Comparison of ENCODE assay signal across 19 cellular contexts in genomic region chr2:40734797-40735196, GRCh38.
DNase-seq lines count a peak whose midpoint lies in the region; ATAC-seq, FAIRE-seq and TF ChIP-seq lines count a peak whose summit lies in the region.
"Had no signal": no experiment of that assay in that cellular context is flagged by ENCODE, and none has a peak within 500 bp of the region (broad histone marks: within the 10 kb centered on the region; RNA-seq: fewer than 3 reads in every experiment).

No MANE protein-coding gene starts in this region.

- H3K27ac Mint-ChIP-seq in astrocyte (ENCODE audit: unreplicated experiment), result no peak overlapping the region
- H3K27ac Mint-ChIP-seq: activated T-helper 1 cell treated with anti-CD3 and anti-CD28 coated beads, Interleukin-12 subunit alpha, Interleukin-12 subunit beta, Interleukin-2, Interleukin-4 antibody, amounts not matched to agents 30 ng/mL and 10 ng/mL and 1 ng/mL, durations not matched to agents 14 hours and 24 hours and 36 hours; B cell; H9 had no signal

- no peak for FAIRE-seq in HTR-8/SVneo (lab: Jason Lieb, UNC)
- FAIRE-seq in astrocyte (lab: Jason Lieb, UNC), result peak; percentile 97
- FAIRE-seq: colon, islet of Langerhans had no signal

- no peak overlapping the region for H2AFZ ChIP-seq in astrocyte (ENCODE audit: low read depth, low read length)

- no peak for ATAC-seq in GM18505 (IDR thresholded peaks at IDR 0.05; ENCODE audit: unreplicated experiment)

- TF ChIP-seq CTCF in AG10803 (conservative IDR thresholded peaks at IDR 0.05; ENCODE audit: low read length) (no peak), astrocyte (IDR thresholded peaks at IDR 0.05; ENCODE audit: insufficient read depth, low read depth, low read length) (no peak)

- H3K27me3 Mint-ChIP-seq in astrocyte (ENCODE audit: low read depth, unreplicated experiment), result no peaks in the 10 kb centered on the region
- H3K27me3 Mint-ChIP-seq: B cell had no signal

- peak overlapping the region; percentile 32 for H3K4me2 ChIP-seq in astrocyte (ENCODE audit: low read length)

- H3K9me3 ChIP-seq in astrocyte (ENCODE audit: insufficient read depth, low read depth, low read length), result no peaks in the 10 kb centered on the region
- H3K9me3 ChIP-seq: adrenal gland had no signal

- no peaks in the 10 kb centered on the region for H3K36me3 ChIP-seq in astrocyte (ENCODE audit: insufficient read depth, low read length)
- H3K36me3 ChIP-seq: adrenal gland had no signal

- H3K4me1 ChIP-seq in astrocyte (ENCODE audit: insufficient read depth, low read length), result peaks cover 4% of the 10 kb centered on the region
- H3K4me1 ChIP-seq: adrenal gland had no signal

- H3K27ac ChIP-seq in astrocyte (ENCODE audit: low read depth, low read length), result peak overlapping the region; percentile 14
- H3K27ac ChIP-seq: adrenal gland, VCaP had no signal

- DNase-seq in AG10803 (ENCODE audit: low read depth) (peak; percentile 82), HTR-8/SVneo (ENCODE audit: insufficient read length, low spot score) (peak; percentile 15), astrocyte (ENCODE audit: low read depth) (peak; percentile 70), kidney tubule cell (ENCODE audit: low spot score) (peak; percentile 2), cortex of kidney (lab: John Stamatoyannopoulos, UW) (no peak), ecto neural progenitor cell (ENCODE audit: low spot score) (no peak)
- no peak for DNase-seq in activated CD4-positive, alpha-beta T cell treated with anti-CD3 and anti-CD28 coated beads for 1 hour
- DNase-seq: adrenal gland, H9, head of caudate nucleus, NCI-H1048, NCI-H2081 treated with DMSO at 0.1 percent for 48 hours, NCI-H526 treated with DMSO at 0.1 percent for 48 hours had no signal

- no peaks in the 10 kb centered on the region for H3K27me3 ChIP-seq in astrocyte (ENCODE audit: insufficient read depth, low read length)
- H3K27me3 ChIP-seq: adrenal gland had no signal

- no peaks in the 10 kb centered on the region for H4K20me1 ChIP-seq in astrocyte (ENCODE audit: insufficient read depth, low read length)

- peaks cover 13% of the 10 kb centered on the region for H3K4me1 Mint-ChIP-seq in astrocyte (ENCODE audit: low read depth, unreplicated experiment)
- H3K4me1 Mint-ChIP-seq: B cell had no signal

- no peaks in the 10 kb centered on the region for H3K79me2 ChIP-seq in astrocyte (ENCODE audit: insufficient read depth, low read length)

- H3K4me3 ChIP-seq in AG10803 (ENCODE audit: low read length), result no peak overlapping the region
- H3K4me3 ChIP-seq in astrocyte (ENCODE audit: insufficient read depth, low read depth, low read length), result no peak overlapping the region
- H3K4me3 ChIP-seq: adrenal gland had no signal

- TF ChIP-seq POLR2A in GM18505 (IDR thresholded peaks at IDR 0.05; ENCODE audit: borderline replicate concordance, extremely low read depth, insufficient read depth, insufficient read length), result no peak

- H3K36me3 Mint-ChIP-seq in astrocyte (ENCODE audit: low read depth, unreplicated experiment), result no peaks in the 10 kb centered on the region

- H3K9ac ChIP-seq in astrocyte (ENCODE audit: low read length), result no peak overlapping the region

- no peaks in the 10 kb centered on the region for H3K9me3 Mint-ChIP-seq in astrocyte (ENCODE audit: unreplicated experiment)
- H3K9me3 Mint-ChIP-seq: activated T-helper 1 cell treated with anti-CD3 and anti-CD28 coated beads, Interleukin-12 subunit alpha, Interleukin-12 subunit beta, Interleukin-2, Interleukin-4 antibody, amounts not matched to agents 30 ng/mL and 10 ng/mL and 1 ng/mL, durations not matched to agents 14 hours and 24 hours and 36 hours; H9 had no signal

- H3K4me3 Mint-ChIP-seq in astrocyte (ENCODE audit: unreplicated experiment), result no peak overlapping the region
- H3K4me3 Mint-ChIP-seq: activated T-helper 1 cell treated with anti-CD3 and anti-CD28 coated beads, Interleukin-12 subunit alpha, Interleukin-12 subunit beta, Interleukin-2, Interleukin-4 antibody, amounts not matched to agents 30 ng/mL and 10 ng/mL and 1 ng/mL, durations not matched to agents 14 hours and 24 hours and 36 hours; B cell; H9 had no signal

Comparison
In these comparisons a context has a peak if more than half of its experiments do, and no peak if none do; other contexts are left out.
1. DNase-seq: peak in AG10803 (single experiment), HTR-8/SVneo (single experiment), astrocyte (single experiment) and kidney tubule cell (single experiment); none in cortex of kidney (single experiment), ecto neural progenitor cell (single experiment) and activated CD4-positive, alpha-beta T cell treated with anti-CD3 and anti-CD28 coated beads for 1 hour (single experiment).